8 cellular contexts compared by ENCODE assay signal in genomic region chr20:31514154-31515071, GRCh38. TPM values are rescaled to one million over a fixed set of nuclear protein-coding genes. Genes with fewer than 3 reads are reported as not detected.
A peak's percentile ranks its signal among the peaks of the same experiment; 100 is the strongest.
DNase-seq lines count a peak whose midpoint lies in the region; ATAC-seq and TF ChIP-seq lines count a peak whose summit lies in the region.

Gene HM13 (plus strand): TSS chr20:31514442. CDS start chr20:31514552, 110 bp downstream.

- H3K4me3 ChIP-seq in endodermal cell (ENCODE audit: low read length) (peak within 1 kb of the TSS; percentile 89), mesodermal cell (ENCODE audit: extremely low read depth, insufficient read depth, low read length, poor library complexity, severe bottlenecking) (peak within 1 kb of the TSS; percentile 82)

- H3K9ac ChIP-seq in endodermal cell (ENCODE audit: extremely low read depth, low read length, poor library complexity, severe bottlenecking): peak within 1 kb of the TSS; percentile 92

- H3K36me3 Mint-ChIP-seq in activated CD8-positive, alpha-beta memory T cell treated with anti-CD3 and anti-CD28 coated beads, Interleukin-2, amount 10 ng/mL, durations not matched to agents 7 days and 5 days: peaks cover 6% of the 10 kb centered on the region
- H3K36me3 Mint-ChIP-seq in endodermal cell (ENCODE audit: low read depth): peaks cover 7% of the 10 kb centered on the region

- H3K36me3 ChIP-seq in endodermal cell (ENCODE audit: control insufficient read depth, insufficient read depth, low read length) (peaks cover 25% of the 10 kb centered on the region), mesodermal cell (ENCODE audit: control insufficient read depth, insufficient read depth, low read length) (peaks cover 30% of the 10 kb centered on the region)

- DNase-seq in COLO829 (ENCODE audit: low spot score): peak; percentile 100
- peak; percentile 91 for DNase-seq in HS-5 (ENCODE audit: low read depth)
- peak; percentile 69 to 79 for DNase-seq in NOMO-1 (lab: John Stamatoyannopoulos, UW; ENCODE audit: unreplicated experiment in 2 of 2)
- peak; percentile 91 for DNase-seq in activated CD8-positive, alpha-beta memory T cell treated with anti-CD3 and anti-CD28 coated beads, Interleukin-2, amount 10 ng/mL, durations not matched to agents 7 days and 5 days
- DNase-seq in endodermal cell: peak; percentile 96
- DNase-seq in stimulated activated CD8-positive, alpha-beta memory T cell treated with anti-CD3 and anti-CD28 coated beads, Interleukin-15, amount 100 ng/mL, for 4 hours (ENCODE audit: low read depth in 2 of 2): peak; percentile 74 to 76

- H3K9me3 ChIP-seq in endodermal cell (ENCODE audit: control insufficient read depth, low read length) (no peaks in the 10 kb centered on the region), mesodermal cell (ENCODE audit: control insufficient read depth, low read length) (no peaks in the 10 kb centered on the region)

- H3K4me1 Mint-ChIP-seq in activated CD8-positive, alpha-beta memory T cell treated with anti-CD3 and anti-CD28 coated beads, Interleukin-2, amount 10 ng/mL, durations not matched to agents 7 days and 5 days: peaks cover 8% of the 10 kb centered on the region
- H3K4me1 Mint-ChIP-seq in endodermal cell: no peaks in the 10 kb centered on the region

- peak; percentile 89 for ATAC-seq in GM19467 (IDR thresholded peaks at IDR 0.05; ENCODE audit: unreplicated experiment)
- peak; percentile 81 for ATAC-seq in activated CD8-positive, alpha-beta memory T cell treated with anti-CD3 and anti-CD28 coated beads, Interleukin-2, amount 10 ng/mL, durations not matched to agents 7 days and 5 days

- H3K27ac Mint-ChIP-seq in activated CD8-positive, alpha-beta memory T cell treated with anti-CD3 and anti-CD28 coated beads, Interleukin-2, amount 10 ng/mL, durations not matched to agents 7 days and 5 days: peak within 1 kb of the TSS; percentile 63
- no peak within 1 kb of the TSS for H3K27ac Mint-ChIP-seq in endodermal cell

- peak within 1 kb of the TSS; percentile 54 for H3K27ac ChIP-seq in endodermal cell (ENCODE audit: low read depth, low read length)
- H3K27ac ChIP-seq in mesodermal cell (ENCODE audit: low read depth, low read length, severe bottlenecking): peak within 1 kb of the TSS; percentile 86

- no peaks in the 10 kb centered on the region for H3K9me3 Mint-ChIP-seq in activated CD8-positive, alpha-beta memory T cell treated with anti-CD3 and anti-CD28 coated beads, Interleukin-2, amount 10 ng/mL, durations not matched to agents 7 days and 5 days (ENCODE audit: low read depth)
- no peaks in the 10 kb centered on the region for H3K9me3 Mint-ChIP-seq in endodermal cell

- H3K27me3 ChIP-seq in endodermal cell (ENCODE audit: control insufficient read depth, insufficient read depth, low read length, poor library complexity, severe bottlenecking): no peaks in the 10 kb centered on the region

- H3K4me1 ChIP-seq in endodermal cell (ENCODE audit: control insufficient read depth, insufficient read depth, low read length) (peaks cover 6% of the 10 kb centered on the region), mesodermal cell (ENCODE audit: control insufficient read depth, insufficient read depth, low read length, poor library complexity, severe bottlenecking) (peaks cover 10% of the 10 kb centered on the region)

- no peak within 1 kb of the TSS for H3K4me3 Mint-ChIP-seq in activated CD8-positive, alpha-beta memory T cell treated with anti-CD3 and anti-CD28 coated beads, Interleukin-2, amount 10 ng/mL, durations not matched to agents 7 days and 5 days
- no peak within 1 kb of the TSS for H3K4me3 Mint-ChIP-seq in endodermal cell

- no peaks in the 10 kb centered on the region for H3K27me3 Mint-ChIP-seq in activated CD8-positive, alpha-beta memory T cell treated with anti-CD3 and anti-CD28 coated beads, Interleukin-2, amount 10 ng/mL, durations not matched to agents 7 days and 5 days
- peaks cover 4% of the 10 kb centered on the region for H3K27me3 Mint-ChIP-seq in endodermal cell (ENCODE audit: insufficient read depth)

- TF ChIP-seq CTCF in endodermal cell (conservative IDR thresholded peaks at IDR 0.05): peak; percentile 100

- CTCF ChIA-PET in activated CD8-positive, alpha-beta memory T cell treated with anti-CD3 and anti-CD28 coated beads, Interleukin-2, amount 10 ng/mL, durations not matched to agents 7 days and 5 days (lab: Charles Lee): interaction anchor here (0.6 to 4.1 kb wide), 9 partner anchors 12 to 1007 kb away, joined by 3 to 27 read pairs (median 4); no protein-coding TSS in a partner anchor

- 1% methylated on average over 21 to 86 of the region's 86 CpGs for WGBS in endodermal cell (ENCODE audit: insufficient coverage in 1 of 2, insufficient read length in 1 of 2), 2 experiments
- WGBS in mesodermal cell (ENCODE audit: insufficient coverage in 2 of 2), 2 experiments: 1% methylated on average over 83 to 84 of the region's 86 CpGs

RNA-seq across cellular contexts. Expression of gene HM13, which starts in this region (rescaled TPM):
- total RNA-seq in activated CD8-positive, alpha-beta memory T cell treated with anti-CD3 and anti-CD28 coated beads, Interleukin-2, amount 10 ng/mL, durations not matched to agents 7 days and 5 days: 100 to 1,000 TPM; 151 to 152 TPM
- 100 to 1,000 TPM; 120 to 206 TPM for total RNA-seq in endodermal cell
- 85.1 TPM for polyA plus RNA-seq in endodermal cell (2013, experiment 1 of 2)
- polyA plus RNA-seq in endodermal cell (2013, experiment 2 of 2): 81.4 TPM
- 110 TPM for polyA plus RNA-seq in mesodermal cell (2013, experiment 1 of 2)
- 92.7 TPM for polyA plus RNA-seq in mesodermal cell (2013, experiment 2 of 2)

Comparison
In these comparisons a context has a peak if more than half of its experiments do, and no peak if none do; other contexts are left out.
1. Peak in every context shown above with its lines: DNase-seq, ATAC-seq, H3K4me3 ChIP-seq and H3K27ac ChIP-seq.